In genomic region chr19:3573162-3573857, GRCh38 we compare ENCODE assay signal across 1 cellular context.
TF ChIP-seq lines count a peak whose summit lies in the region.

No MANE protein-coding gene starts in this region.

TF ChIP-seq in HCT116, 20 proteins besides CTCF, POLR2A, EP300 and RAD21 (continued from another document):
- TF ChIP-seq ATF3 (IDR thresholded peaks at IDR 0.05) (no peak), ZNF274 (IDR thresholded peaks at IDR 0.05; ENCODE audit: low read depth, low read length) (no peak), YY1 (IDR thresholded peaks at IDR 0.05; ENCODE audit: extremely low read depth, insufficient replicate concordance, low read depth, low read length) (no peak), FOSL1 (IDR thresholded peaks at IDR 0.05; ENCODE audit: low read depth) (no peak), EZH2phosphoT487 (IDR thresholded peaks at IDR 0.05; ENCODE audit: borderline replicate concordance) (no peak), POLR2AphosphoS5 (IDR thresholded peaks at IDR 0.05; ENCODE audit: low read depth, low read length) (peak; percentile 2; the same call in 1 of the 2 replicates), REST (IDR thresholded peaks at IDR 0.05; ENCODE audit: low read depth) (no peak)
